Comparison of ENCODE assay signal across 9 cellular contexts in genomic region chr14:94009767-94010166, GRCh38. TPM values are rescaled to one million over a fixed set of nuclear protein-coding genes. Genes with fewer than 3 reads are reported as not detected.
DNase-seq lines count a peak whose midpoint lies in the region; ATAC-seq and TF ChIP-seq lines count a peak whose summit lies in the region.
"Had no signal": no experiment of that assay in that cellular context is flagged by ENCODE, and none has a peak within 500 bp of the region (broad histone marks: within the 10 kb centered on the region; RNA-seq: fewer than 3 reads in every experiment).

No MANE protein-coding gene starts in this region.

- H3K27ac ChIP-seq in right atrium auricular region, result no peak overlapping the region

- H3K9me3 ChIP-seq in right atrium auricular region, result no peaks in the 10 kb centered on the region

- TF ChIP-seq CTCF in right atrium auricular region (IDR thresholded peaks at IDR 0.05), result no peak

- intact Hi-C loops in left cardiac atrium (cut with DNase I) (no loop called here), sciatic nerve (cut with DNase I) (no loop called here), posterior vena cava (cut with DNase I) (no loop called here)

- H3K27me3 ChIP-seq in right atrium auricular region, result no peaks in the 10 kb centered on the region

- H3K4me1 ChIP-seq in right atrium auricular region, result no peaks in the 10 kb centered on the region

- ATAC-seq in left cardiac atrium (peak; percentile 38 to 75), HG03095 (IDR thresholded peaks at IDR 0.05; ENCODE audit: unreplicated experiment) (peak; percentile 60), HG03520 (IDR thresholded peaks at IDR 0.05; ENCODE audit: unreplicated experiment) (no peak), sciatic nerve (no peak)

- no peak overlapping the region for H3K4me3 ChIP-seq in right atrium auricular region
- H3K4me3 ChIP-seq: lung had no signal

- DNase-seq in left cardiac atrium (no peak), right atrium auricular region (ENCODE audit: low spot score) (no peak), astrocyte of the hippocampus (ENCODE audit: low read depth, low spot score) (peak; percentile 85), SKM-1 (lab: John Stamatoyannopoulos, UW; ENCODE audit: unreplicated experiment) (no peak), sciatic nerve (ENCODE audit: low spot score) (no peak), posterior vena cava (ENCODE audit: low spot score) (no peak)

- no peaks in the 10 kb centered on the region for H3K36me3 ChIP-seq in right atrium auricular region

RNA-seq across cellular contexts. Expression of gene CCDC197, which starts 12.7 kb away (rescaled TPM):
- total RNA-seq in left cardiac atrium (not detected), right atrium auricular region (not detected), sciatic nerve (not detected), posterior vena cava (not detected)
- total RNA-seq: lung had no signal

RNA-seq across cellular contexts. Expression of gene OTUB2, which starts 16.4 kb away (rescaled TPM):
- total RNA-seq in left cardiac atrium (under 1 TPM; 0.24 to 0.56 TPM), right atrium auricular region (under 1 TPM; 0.43 to 0.48 TPM), sciatic nerve (0.80 TPM), posterior vena cava (1 to 10 TPM in 1 of 2 donors, under 1 TPM in 1; 0.37 to 1.2 TPM)

RNA-seq across cellular contexts. Expression of gene ASB2, which starts 33.4 kb away (rescaled TPM):
- total RNA-seq in left cardiac atrium (100 to 1,000 TPM; 102 to 105 TPM), right atrium auricular region (100 to 1,000 TPM; 115 to 187 TPM), sciatic nerve (1.4 TPM), posterior vena cava (10 to 100 TPM; 60.0 to 66.5 TPM)

Comparison
In these comparisons a context has a peak if more than half of its experiments do, and no peak if none do; other contexts are left out.
1. ATAC-seq: peak in left cardiac atrium (2 of 2) and HG03095 (single experiment); none in HG03520 (single experiment) and sciatic nerve (single experiment).
2. RNA of gene ASB2, which starts 33.4 kb away (total RNA-seq): 115 to 187 TPM in right atrium auricular region, 102 to 105 TPM in left cardiac atrium and 60.0 to 66.5 TPM in posterior vena cava; 1.4 TPM in sciatic nerve (single experiment); every median in the first group is over 10 times any median in the second.